In genomic region chrX:46575991-46576392, GRCh38 we compare ENCODE assay signal across 8 cellular contexts. TPM values are rescaled to one million over a fixed set of nuclear protein-coding genes. Genes with fewer than 3 reads are reported as not detected.
A peak's percentile ranks its signal among the peaks of the same experiment; 100 is the strongest.
DNase-seq lines count a peak whose midpoint lies in the region; ATAC-seq, FAIRE-seq and TF ChIP-seq lines count a peak whose summit lies in the region.

No MANE protein-coding gene starts in this region.

- TSS peak; percentile 45 for BruUV-seq in HepG2 (replicated peaks; lab: Mats Ljungman, UMichigan)

- H3K4me2 ChIP-seq in GM23248 (ENCODE audit: unreplicated experiment) (peak overlapping the region; percentile 68), HepG2 (ENCODE audit: low read depth, low read length) (peak overlapping the region; percentile 82)

- no peaks in the 10 kb centered on the region for H3K9me2 ChIP-seq in GM23248 (ENCODE audit: insufficient read depth)

- H3K27ac ChIP-seq in ACC112 (ENCODE audit: low read depth, low read length) = peak overlapping the region; percentile 83
- no peak overlapping the region for H3K27ac ChIP-seq in GM23248
- H3K27ac ChIP-seq in HepG2 (ENCODE audit: extremely low read length, insufficient read depth, low read length) = peak overlapping the region; percentile 46

- CTCF ChIA-PET in HepG2 (lab: Yijun Ruan, JAX; ENCODE audit: low intra/inter-chr PET ratio, low total read pairs) = no interaction called here

- TF ChIP-seq POLR2A in HepG2 (IDR thresholded peaks at IDR 0.05; ENCODE audit: insufficient read depth in 1 of 2, low read depth in 2 of 2, low read length in 2 of 2) = no peak

- H3K36me3 ChIP-seq in ACC112 (ENCODE audit: insufficient read depth, low read length) (no peaks in the 10 kb centered on the region), GM23248 (ENCODE audit: low read depth) (no peaks in the 10 kb centered on the region), HepG2 (replicated peaks in 1 of 2; ENCODE audit: control insufficient read depth in 1 of 2, insufficient read depth in 2 of 2, low read length in 2 of 2) (no peaks in the 10 kb centered on the region; a peak in 1 of 5 replicates)

- no peaks in the 10 kb centered on the region for H3K27me3 ChIP-seq in ACC112 (ENCODE audit: insufficient read depth, low read length)
- H3K27me3 ChIP-seq in GM23248 (replicated peaks; ENCODE audit: insufficient read depth) = no peaks in the 10 kb centered on the region
- no peaks in the 10 kb centered on the region for H3K27me3 ChIP-seq in HepG2 (ENCODE audit: control insufficient read depth in 1 of 2, insufficient read depth in 2 of 2, low read length in 2 of 2)

- H3K79me2 ChIP-seq in ACC112 (ENCODE audit: control insufficient read depth, insufficient read depth, low read length, unreplicated experiment) (peaks cover 15% of the 10 kb centered on the region), GM23248 (ENCODE audit: insufficient read depth) (peaks cover 25% of the 10 kb centered on the region), HepG2 (ENCODE audit: insufficient read depth, low read length) (peaks cover 18% of the 10 kb centered on the region)

- peak; percentile 30 for DNase-seq in GM23248
- DNase-seq in amniotic epithelial cell (ENCODE audit: low read depth) = peak; percentile 70
- peak; percentile 48 for DNase-seq in HepG2 (ENCODE audit: low spot score)
- no peak for DNase-seq in NCI-H187 treated with DMSO at 0.1 percent for 48 hours (lab: John Stamatoyannopoulos, UW)
- no peak for DNase-seq in superior temporal gyrus (ENCODE audit: extremely low spot score)
- DNase-seq in mucosa of gallbladder (ENCODE audit: low spot score) = no peak

- TF ChIP-seq CTCF in HepG2 (CRISPR knock-in tag; IDR thresholded peaks at IDR 0.05) = no peak

- H3K4me3 ChIP-seq in ACC112 (ENCODE audit: low read depth, low read length) = peak overlapping the region; percentile 79
- peak overlapping the region; percentile 79 for H3K4me3 ChIP-seq in GM23248
- H3K4me3 ChIP-seq in HepG2 (replicated peaks in 1 of 3; ENCODE audit: insufficient read depth in 1 of 3, low read depth in 2 of 3, low read length in 3 of 3) = peak overlapping the region; percentile 54 to 80 (median 74)

- H3F3A ChIP-seq in GM23248 (ENCODE audit: insufficient read depth) = peaks cover 9% of the 10 kb centered on the region

- no peak for TF ChIP-seq RAD21 in HepG2 (CRISPR knock-in tag; IDR thresholded peaks at IDR 0.05)

- in situ Hi-C loops in GM23248 (cut with MboI) = no loop called here
- in situ Hi-C loops in HepG2 (cut with HindIII; ENCODE audit: extremely low pct_ligation_motif_present, low pct_unique_long_range_greater_than_20kb) = no loop called here

- H2AFZ ChIP-seq in ACC112 (ENCODE audit: low read length, unreplicated experiment) (no peak overlapping the region), GM23248 (no peak overlapping the region), HepG2 (ENCODE audit: low read length) (no peak overlapping the region)

- intact Hi-C loops in HepG2 (cut with micrococcal nuclease; ENCODE audit: unreplicated experiment) = no loop called here

- H3K4me1 ChIP-seq in ACC112 (ENCODE audit: control insufficient read depth, insufficient read depth, low read length, unreplicated experiment) (peaks cover 5% of the 10 kb centered on the region), GM23248 (ENCODE audit: insufficient read depth) (peaks cover 7% of the 10 kb centered on the region), HepG2 (ENCODE audit: insufficient read depth, low read length) (peaks cover 53% of the 10 kb centered on the region)

- H4K20me1 ChIP-seq in GM23248 (ENCODE audit: insufficient read depth) = no peaks in the 10 kb centered on the region
- H4K20me1 ChIP-seq in HepG2 (ENCODE audit: insufficient read depth, low read length) = no peaks in the 10 kb centered on the region

- 56 to 72% methylated on average over 3 to 6 of the region's 6 CpGs for WGBS in GM23248 (ENCODE audit: low coverage in 1 of 2, low lambda C conversion rate in 2 of 2, missing lambda C conversion rate in 2 of 2), 2 experiments
- 0% methylated on average over 6 of the region's 6 CpGs for WGBS in HepG2 (ENCODE audit: low lambda C conversion rate)

- TF ChIP-seq EP300 in HepG2 (IDR thresholded peaks at IDR 0.05; ENCODE audit: low read depth in 2 of 2, low read length in 2 of 2) = no peak
- no peak for TF ChIP-seq EP300 in HepG2 (CRISPR knock-in tag; IDR thresholded peaks at IDR 0.05; ENCODE audit: borderline replicate concordance)

- H3K9me3 ChIP-seq in GM23248 (ENCODE audit: low read depth) (no peaks in the 10 kb centered on the region), HepG2 (ENCODE audit: low read length) (no peaks in the 10 kb centered on the region)

- ATAC-seq in HepG2 (peak; percentile 4; the same call in 1 of the 3 replicates), GM21576 (IDR thresholded peaks at IDR 0.05; ENCODE audit: unreplicated experiment) (no peak)

- POLR2A ChIA-PET in HepG2 (lab: Yijun Ruan, JAX) = no interaction called here

- no peak for FAIRE-seq in HepG2 (lab: Jason Lieb, UNC)

- H3K9ac ChIP-seq in GM23248 = no peak overlapping the region
- H3K9ac ChIP-seq in HepG2 (ENCODE audit: insufficient read depth, low read depth, low read length) = peak overlapping the region; percentile 54

TF ChIP-seq in HepG2, 621 proteins besides CTCF, POLR2A, EP300 and RAD21 (continues in another document):
- TF ChIP-seq XRCC5 (optimal IDR thresholded peaks at IDR 0.05; ENCODE audit: low read length) (no peak), BRF2 (CRISPR knock-in tag; IDR thresholded peaks at IDR 0.05) (no peak), CEBPG (CRISPR knock-in tag; IDR thresholded peaks at IDR 0.05) (0 out of 2 replicates have a peak, but pooled peaks have one; percentile 38)

RNA-seq across cellular contexts. Expression of gene CHST7, which starts 2.4 kb away (rescaled TPM):
- total RNA-seq in GM23248 (2014; rRNA removed; shearing (Covaris generic)) = 17.5 and 27.8 TPM in 2 replicates
- polyA plus RNA-seq in GM23248 (2016; fragmentation: Nextera tagmentation; extraction: Ambion mirVana) = 9.3 and 9.8 TPM in 2 replicates
- total RNA-seq in HepG2 (2016; rRNA removed; fragmentation: Illumina TruSeq; extraction: Trizol) = 2.6 and 5.2 TPM in 2 replicates
- total RNA-seq in HepG2 (2016; cell fraction: cytosol; rRNA removed; fragmentation: Illumina TruSeq; extraction: Trizol; ENCODE audit: low read depth) = 1.1 and 1.3 TPM in 2 replicates
- total RNA-seq in HepG2 (2016; cell fraction: insoluble cytoplasmic fraction; rRNA removed; fragmentation: Illumina TruSeq; extraction: Trizol) = 2.8 and 5.0 TPM in 2 replicates
- 1.9 and 2.2 TPM in 2 replicates for total RNA-seq in HepG2 (2016; cell fraction: membrane; rRNA removed; fragmentation: Illumina TruSeq; extraction: Trizol)
- total RNA-seq in HepG2 (2016; cell fraction: nucleus; rRNA removed; fragmentation: Illumina TruSeq; extraction: Trizol) = 3.6 and 5.2 TPM in 2 replicates
- 2.4 and 2.8 TPM in 2 replicates for polyA plus RNA-seq in HepG2 (2011; rRNA removed)
- 3.3 and 4.2 TPM in 2 replicates for polyA plus RNA-seq in HepG2 (2011; cell fraction: cytosol; rRNA removed)
- polyA plus RNA-seq in HepG2 (2011; cell fraction: nucleus; rRNA removed) = 2.5 and 3.6 TPM in 2 replicates
- polyA plus RNA-seq in HepG2 (2012) = 2.3 and 2.6 TPM in 2 replicates
- 0.46 and 0.62 TPM in 2 replicates for polyA plus RNA-seq in HepG2 (2016; cell fraction: cytosol; fragmentation: Illumina TruSeq; extraction: Trizol; ENCODE audit: low read depth)
- 1.7 and 2.0 TPM in 2 replicates for polyA plus RNA-seq in HepG2 (2016; cell fraction: insoluble cytoplasmic fraction; fragmentation: Illumina TruSeq; extraction: Trizol; ENCODE audit: low read depth)
- polyA plus RNA-seq in HepG2 (2016; cell fraction: membrane; fragmentation: Illumina TruSeq; extraction: Trizol; ENCODE audit: low read depth) = 0.87 and 0.94 TPM in 2 replicates
- 3.1 and 3.3 TPM in 2 replicates for polyA plus RNA-seq in HepG2 (2016; cell fraction: nucleus; fragmentation: Illumina TruSeq; extraction: Trizol; ENCODE audit: insufficient read depth, low read depth)
- 0.07 and 5.7 TPM in 2 replicates for polyA minus RNA-seq in HepG2 (2011; rRNA and poly(A)+ RNA removed; ENCODE audit: low replicate concordance)
- polyA minus RNA-seq in HepG2 (2011; cell fraction: cytosol; rRNA and poly(A)+ RNA removed) = 2.6 and 4.3 TPM in 2 replicates
- 3.5 and 4.4 TPM in 2 replicates for polyA minus RNA-seq in HepG2 (2011; cell fraction: nucleus; rRNA and poly(A)+ RNA removed)
- 12.9 TPM for total RNA-seq in mucosa of gallbladder

RNA-seq across cellular contexts. Expression of gene ZNF674, which starts 30.8 kb away (rescaled TPM):
- total RNA-seq in GM23248 (2014; rRNA removed; shearing (Covaris generic)) = 2.7 and 2.8 TPM in 2 replicates
- polyA plus RNA-seq in GM23248 (2016; fragmentation: Nextera tagmentation; extraction: Ambion mirVana) (1.3 and 2.0 TPM in 2 replicates), HepG2 (2011; rRNA removed) (2.9 and 4.0 TPM in 2 replicates)
- total RNA-seq in HepG2 (2016; rRNA removed; fragmentation: Illumina TruSeq; extraction: Trizol) (3.5 and 4.2 TPM in 2 replicates), mucosa of gallbladder (4.7 TPM)
- total RNA-seq in HepG2 (2016; cell fraction: cytosol; rRNA removed; fragmentation: Illumina TruSeq; extraction: Trizol; ENCODE audit: low read depth) = 0.35 and 1.0 TPM in 2 replicates
- 2.6 and 4.7 TPM in 2 replicates for total RNA-seq in HepG2 (2016; cell fraction: insoluble cytoplasmic fraction; rRNA removed; fragmentation: Illumina TruSeq; extraction: Trizol)
- 1.1 and 1.5 TPM in 2 replicates for total RNA-seq in HepG2 (2016; cell fraction: membrane; rRNA removed; fragmentation: Illumina TruSeq; extraction: Trizol)
- total RNA-seq in HepG2 (2016; cell fraction: nucleus; rRNA removed; fragmentation: Illumina TruSeq; extraction: Trizol) = 2.3 and 4.8 TPM in 2 replicates
- polyA plus RNA-seq in HepG2 (2011; cell fraction: cytosol; rRNA removed) = 1.3 and 2.6 TPM in 2 replicates
- polyA plus RNA-seq in HepG2 (2011; cell fraction: nucleus; rRNA removed) = 4.5 and 5.2 TPM in 2 replicates
- polyA plus RNA-seq in HepG2 (2012) = 1.7 and 2.4 TPM in 2 replicates
- polyA plus RNA-seq in HepG2 (2016; cell fraction: cytosol; fragmentation: Illumina TruSeq; extraction: Trizol; ENCODE audit: low read depth) = 0.17 and 0.28 TPM in 2 replicates
- polyA plus RNA-seq in HepG2 (2016; cell fraction: insoluble cytoplasmic fraction; fragmentation: Illumina TruSeq; extraction: Trizol; ENCODE audit: low read depth) = 2.6 and 3.3 TPM in 2 replicates
- polyA plus RNA-seq in HepG2 (2016; cell fraction: membrane; fragmentation: Illumina TruSeq; extraction: Trizol; ENCODE audit: low read depth) = 0.33 and 0.52 TPM in 2 replicates
- polyA plus RNA-seq in HepG2 (2016; cell fraction: nucleus; fragmentation: Illumina TruSeq; extraction: Trizol; ENCODE audit: insufficient read depth, low read depth) = 5.1 and 5.8 TPM in 2 replicates
- 9.1 and 19.5 TPM in 2 replicates for polyA minus RNA-seq in HepG2 (2011; rRNA and poly(A)+ RNA removed; ENCODE audit: low replicate concordance)
- polyA minus RNA-seq in HepG2 (2011; cell fraction: cytosol; rRNA and poly(A)+ RNA removed) = 1.8 and 2.8 TPM in 2 replicates
- 6.8 and 9.7 TPM in 2 replicates for polyA minus RNA-seq in HepG2 (2011; cell fraction: nucleus; rRNA and poly(A)+ RNA removed)

Comparison
In these comparisons a context has a peak if more than half of its experiments do, and no peak if none do; other contexts are left out.
1. DNase-seq: peak in GM23248 (single experiment), amniotic epithelial cell (single experiment) and HepG2 (single experiment); none in NCI-H187 treated with DMSO at 0.1 percent for 48 hours (single experiment), superior temporal gyrus (single experiment) and mucosa of gallbladder (single experiment).
2. Peak in every context shown above with its lines, with median percentiles within 50 percentile points of each other: H3K4me3 ChIP-seq.